30 cellular contexts compared by ENCODE assay signal in genomic region chr13:51318876-51319275, GRCh38. TPM values are rescaled to one million over a fixed set of nuclear protein-coding genes. Genes with fewer than 3 reads are reported as not detected.
"Had no signal": no experiment of that assay in that cellular context is flagged by ENCODE, and none has a peak within 500 bp of the region (broad histone marks: within the 10 kb centered on the region; RNA-seq: fewer than 3 reads in every experiment).

No MANE protein-coding gene starts in this region.

- H3K9me3 ChIP-seq: stomach, suprapubic skin, testis, thoracic aorta, thyroid gland, tibial artery, tibial nerve, transverse colon, upper lobe of left lung, upper lobe of right lung, uterus, vagina had no signal

- H3K4me3 ChIP-seq: stomach, suprapubic skin, testis, thoracic aorta, thyroid gland, tibial artery, tibial nerve, transverse colon, upper lobe of left lung, upper lobe of right lung, uterus, vagina had no signal

- FAIRE-seq: urothelium cell line had no signal

- H3K4me1 Mint-ChIP-seq: stimulated activated naive B cell treated with anti-CD40 and anti-IgM and Interleukin-4, amounts not matched to agents 10 μg/mL and 1 μg/mL and 100 μg/mL, for 72 hours; stimulated activated naive CD8-positive, alpha-beta T cell treated with anti-CD3 and anti-CD28 coated beads, Interleukin-15, amount 100 ng/mL, for 72 hours had no signal

- H3K9me3 Mint-ChIP-seq: stimulated activated effector memory CD8-positive, alpha-beta T cell treated with anti-CD3 and anti-CD28 coated beads, Interleukin-12 subunit alpha, Interleukin-12 subunit beta, amount 100 ng/mL, for 72 hours; stimulated activated memory B cell treated with anti-CD40 and anti-IgM and Interleukin-4, amounts not matched to agents 10 μg/mL and 1 μg/mL and 100 μg/mL, for 72 hours; stimulated activated naive B cell treated with anti-CD40 and anti-IgM and Interleukin-4, amounts not matched to agents 10 μg/mL and 1 μg/mL and 100 μg/mL, for 72 hours; stimulated activated naive CD8-positive, alpha-beta T cell treated with anti-CD3 and anti-CD28 coated beads, Interleukin-15, amount 100 ng/mL, for 72 hours; stimulated activated naive CD8-positive, alpha-beta T cell treated with anti-CD3 and anti-CD28 coated beads, Interleukin-15, Interleukin-2, amounts not matched to agents 100 ng/mL and 50 ng/mL, for 24 hours; type B pancreatic cell had no signal

- H3K27ac ChIP-seq: stomach, suprapubic skin, testis, thoracic aorta, thyroid gland, tibial artery, tibial nerve, transverse colon, upper lobe of left lung, upper lobe of right lung, uterus, vagina had no signal

- ATAC-seq: stimulated activated effector memory CD8-positive, alpha-beta T cell treated with anti-CD3 and anti-CD28 coated beads, Interleukin-12 subunit alpha, Interleukin-12 subunit beta, amount 100 ng/mL, for 72 hours; stimulated activated memory B cell treated with anti-CD40 and anti-IgM and Interleukin-4, amounts not matched to agents 10 μg/mL and 1 μg/mL and 100 μg/mL, for 72 hours; stimulated activated naive B cell treated with anti-CD40 and anti-IgM and Interleukin-4, amounts not matched to agents 10 μg/mL and 1 μg/mL and 100 μg/mL, for 72 hours; stimulated activated naive CD8-positive, alpha-beta T cell treated with anti-CD3 and anti-CD28 coated beads, Interleukin-15, amount 100 ng/mL, for 72 hours; stimulated activated naive CD8-positive, alpha-beta T cell treated with anti-CD3 and anti-CD28 coated beads, Interleukin-15, Interleukin-2, amounts not matched to agents 100 U/mL and 50 U/mL, for 24 hours; upper lobe of right lung had no signal

- H3K27ac Mint-ChIP-seq: stimulated activated effector memory CD8-positive, alpha-beta T cell treated with anti-CD3 and anti-CD28 coated beads, Interleukin-12 subunit alpha, Interleukin-12 subunit beta, amount 100 ng/mL, for 72 hours; stimulated activated memory B cell treated with anti-CD40 and anti-IgM and Interleukin-4, amounts not matched to agents 10 μg/mL and 1 μg/mL and 100 μg/mL, for 72 hours; stimulated activated naive B cell treated with anti-CD40 and anti-IgM and Interleukin-4, amounts not matched to agents 10 μg/mL and 1 μg/mL and 100 μg/mL, for 72 hours; stimulated activated naive CD8-positive, alpha-beta T cell treated with anti-CD3 and anti-CD28 coated beads, Interleukin-15, amount 100 ng/mL, for 72 hours; stimulated activated naive CD8-positive, alpha-beta T cell treated with anti-CD3 and anti-CD28 coated beads, Interleukin-15, Interleukin-2, amounts not matched to agents 100 ng/mL and 50 ng/mL, for 24 hours; type B pancreatic cell had no signal

- H3K36me3 Mint-ChIP-seq: stimulated activated effector memory CD8-positive, alpha-beta T cell treated with anti-CD3 and anti-CD28 coated beads, Interleukin-12 subunit alpha, Interleukin-12 subunit beta, amount 100 ng/mL, for 72 hours; stimulated activated memory B cell treated with anti-CD40 and anti-IgM and Interleukin-4, amounts not matched to agents 10 μg/mL and 1 μg/mL and 100 μg/mL, for 72 hours; stimulated activated naive B cell treated with anti-CD40 and anti-IgM and Interleukin-4, amounts not matched to agents 10 μg/mL and 1 μg/mL and 100 μg/mL, for 72 hours; type B pancreatic cell had no signal

- H3K4me3 Mint-ChIP-seq: stimulated activated effector memory CD8-positive, alpha-beta T cell treated with anti-CD3 and anti-CD28 coated beads, Interleukin-12 subunit alpha, Interleukin-12 subunit beta, amount 100 ng/mL, for 72 hours; stimulated activated memory B cell treated with anti-CD40 and anti-IgM and Interleukin-4, amounts not matched to agents 10 μg/mL and 1 μg/mL and 100 μg/mL, for 72 hours; stimulated activated naive B cell treated with anti-CD40 and anti-IgM and Interleukin-4, amounts not matched to agents 10 μg/mL and 1 μg/mL and 100 μg/mL, for 72 hours; stimulated activated naive CD8-positive, alpha-beta T cell treated with anti-CD3 and anti-CD28 coated beads, Interleukin-15, amount 100 ng/mL, for 72 hours; stimulated activated naive CD8-positive, alpha-beta T cell treated with anti-CD3 and anti-CD28 coated beads, Interleukin-15, Interleukin-2, amounts not matched to agents 100 ng/mL and 50 ng/mL, for 24 hours; type B pancreatic cell had no signal

- H3K36me3 ChIP-seq: stomach, suprapubic skin, thoracic aorta, thyroid gland, tibial artery, tibial nerve, transverse colon, upper lobe of left lung, upper lobe of right lung, uterus, vagina had no signal

- H3K27me3 Mint-ChIP-seq: stimulated activated memory B cell treated with anti-CD40 and anti-IgM and Interleukin-4, amounts not matched to agents 10 μg/mL and 1 μg/mL and 100 μg/mL, for 72 hours; stimulated activated naive CD8-positive, alpha-beta T cell treated with anti-CD3 and anti-CD28 coated beads, Interleukin-15, amount 100 ng/mL, for 72 hours; stimulated activated naive CD8-positive, alpha-beta T cell treated with anti-CD3 and anti-CD28 coated beads, Interleukin-15, Interleukin-2, amounts not matched to agents 100 ng/mL and 50 ng/mL, for 24 hours; type B pancreatic cell had no signal

- DNase-seq: stimulated activated CD4-positive, alpha-beta T cell treated with anti-CD3 and anti-CD28 coated beads, Interleukin-2, amount 100 ng/mL, for 48 hours; stimulated activated CD4-positive, alpha-beta T cell treated with anti-CD3 and anti-CD28 coated beads, Interleukin-4, amount 100 ng/mL, for 1 hour; stimulated activated CD4-positive, alpha-beta T cell treated with anti-CD3 and anti-CD28 coated beads, Interleukin-4, amount 100 ng/mL, for 24 hours; stimulated activated CD4-positive, alpha-beta T cell treated with anti-CD3 and anti-CD28 coated beads, Interleukin-4, amount 100 ng/mL, for 4 hours; stimulated activated CD8-positive, alpha-beta memory T cell treated with anti-CD3 and anti-CD28 coated beads, Interleukin-4, amount 100 ng/mL, for 48 hours; stimulated activated naive B cell treated with anti-CD40 and anti-IgM and Interleukin-4, amounts not matched to agents 10 μg/mL and 1 μg/mL and 100 μg/mL, for 72 hours; stimulated activated naive CD4-positive, alpha-beta T cell; stimulated activated naive CD4-positive, alpha-beta T cell treated with Interleukin-2 at 50 U/mL for 16 hours; stimulated activated naive CD8-positive, alpha-beta T cell treated with anti-CD3 and anti-CD28 coated beads, Interleukin-15, amount 100 ng/mL, for 72 hours; stimulated activated naive CD8-positive, alpha-beta T cell treated with anti-CD3 and anti-CD28 coated beads, Interleukin-15, Interleukin-2, amounts not matched to agents 100 U/mL and 50 U/mL, for 24 hours; stomach; substantia nigra; testis; thyroid gland; tibial artery; transverse colon; upper lobe of left lung; upper lobe of right lung; uterus had no signal

- H3K4me1 ChIP-seq: stomach, suprapubic skin, testis, transverse colon, upper lobe of left lung, upper lobe of right lung, uterus, vagina had no signal

- H3K27me3 ChIP-seq: stomach, suprapubic skin, testis, thyroid gland, tibial artery, tibial nerve, transverse colon, upper lobe of left lung, upper lobe of right lung, uterus, vagina had no signal

RNA-seq across cellular contexts. Expression of gene SERPINE3, which starts 20.6 kb away (rescaled TPM):
- total RNA-seq: subcutaneous adipose tissue, suprapubic skin, thyroid gland, transverse colon, upper lobe of left lung, upper lobe of right lung, vagina had no signal
- polyA plus RNA-seq: stomach, urinary bladder had no signal
